1 cellular context compared by ENCODE assay signal in genomic region chr7:73597978-73598782, GRCh38.
TF ChIP-seq lines count a peak whose summit lies in the region.

No MANE protein-coding gene starts in this region.

TF ChIP-seq in HepG2, 621 proteins besides CTCF, POLR2A, EP300 and RAD21 (continued from another document):
- TF ChIP-seq ZBTB38 (CRISPR knock-in tag; IDR thresholded peaks at IDR 0.05) (no peak), ZSCAN20 (CRISPR knock-in tag; IDR thresholded peaks at IDR 0.05; ENCODE audit: borderline replicate concordance) (no peak)
- TF ChIP-seq, protein P1, sequence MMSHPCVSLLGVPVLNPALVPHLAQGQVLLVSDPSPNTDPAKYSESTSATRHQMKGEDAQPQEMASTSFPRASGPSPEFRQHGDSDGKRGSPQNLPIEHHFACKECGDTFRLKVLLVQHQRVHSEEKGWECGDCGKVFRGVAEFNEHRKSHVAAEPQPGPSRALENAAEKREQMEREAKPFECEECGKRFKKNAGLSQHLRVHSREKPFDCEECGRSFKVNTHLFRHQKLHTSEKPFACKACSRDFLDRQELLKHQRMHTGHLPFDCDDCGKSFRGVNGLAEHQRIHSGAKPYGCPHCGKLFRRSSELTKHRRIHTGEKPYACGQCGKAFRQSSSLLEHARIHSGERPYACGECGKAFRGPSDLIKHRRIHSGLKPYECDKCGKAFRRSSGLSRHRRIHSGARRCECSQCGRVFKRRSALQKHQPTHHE (CRISPR knock-in tag; IDR thresholded peaks at IDR 0.05; ENCODE audit: borderline replicate concordance) = no peak
